21 cellular contexts compared by ENCODE assay signal in genomic region chr6:145139451-145139850, GRCh38.
DNase-seq lines count a peak whose midpoint lies in the region; ATAC-seq, FAIRE-seq and TF ChIP-seq lines count a peak whose summit lies in the region.
"Had no signal": no experiment of that assay in that cellular context is flagged by ENCODE, and none has a peak within 500 bp of the region (broad histone marks: within the 10 kb centered on the region; RNA-seq: fewer than 3 reads in every experiment).

No MANE protein-coding gene starts in this region.

- no peaks in the 10 kb centered on the region for H4K20me1 ChIP-seq in fibroblast of lung (ENCODE audit: control insufficient read depth, extremely low read depth, insufficient read depth, low read length)

- H3K27ac ChIP-seq in fibroblast of lung (ENCODE audit: insufficient read depth, low read length) (no peak overlapping the region), small intestine (ENCODE audit: low read depth in 1 of 2, low read length in 1 of 2) (no peak overlapping the region)
- H3K27ac ChIP-seq: A549, heart left ventricle, SJSA1, vagina had no signal

- H3K4me3 ChIP-seq in fibroblast of lung (replicated peaks in 1 of 4; ENCODE audit: control extremely low read depth in 1 of 4, insufficient read depth in 1 of 4, low read depth in 3 of 4, low read length in 4 of 4), result no peak overlapping the region
- H3K4me3 ChIP-seq in small intestine (ENCODE audit: low read depth in 1 of 2, low read length in 2 of 2), result no peak overlapping the region
- H3K4me3 ChIP-seq: A549, HAP-1, heart left ventricle, K562, SJSA1, vagina had no signal

- H3K27me3 ChIP-seq in fibroblast of lung (ENCODE audit: control insufficient read depth, insufficient read depth, low read length) (no peaks in the 10 kb centered on the region), small intestine (ENCODE audit: control insufficient read depth in 2 of 2, insufficient read depth in 2 of 2, low read length in 2 of 2) (peaks cover 0 to 4% of the 10 kb centered on the region in 2 donors)
- H3K27me3 ChIP-seq: heart left ventricle, SJSA1, vagina had no signal

- H3K4me1 ChIP-seq in fibroblast of lung (ENCODE audit: control insufficient read depth, extremely low read depth, insufficient read depth, low read length), result no peaks in the 10 kb centered on the region
- H3K4me1 ChIP-seq in small intestine (ENCODE audit: control insufficient read depth in 2 of 2, insufficient read depth in 1 of 2, low read depth in 1 of 2, low read length in 1 of 2), result no peaks in the 10 kb centered on the region
- H3K4me1 ChIP-seq: A549, HAP-1, heart left ventricle, SJSA1, vagina had no signal

- no peak for ATAC-seq in GM18519 (IDR thresholded peaks at IDR 0.05; ENCODE audit: low FRiP score, unreplicated experiment)
- ATAC-seq in HG03280 (IDR thresholded peaks at IDR 0.05; ENCODE audit: unreplicated experiment), result no peak
- ATAC-seq: A549; activated T-cell treated with anti-CD3 and anti-CD28 coated beads, Interleukin-2, amount 50 U/mL, for 72 hours; heart left ventricle; K562; left ventricle myocardium superior had no signal

- H3K9me3 ChIP-seq in fibroblast of lung (ENCODE audit: control insufficient read depth, insufficient read depth, low read depth, low read length), result no peaks in the 10 kb centered on the region
- no peaks in the 10 kb centered on the region for H3K9me3 ChIP-seq in small intestine (ENCODE audit: control insufficient read depth, low read depth)
- H3K9me3 ChIP-seq: A549, HAP-1, heart left ventricle, SJSA1, vagina had no signal

- H3K36me3 ChIP-seq in fibroblast of lung (ENCODE audit: control insufficient read depth, insufficient read depth, low read length), result no peaks in the 10 kb centered on the region
- H3K36me3 ChIP-seq in small intestine (ENCODE audit: control insufficient read depth in 2 of 2, insufficient read depth in 2 of 2, low read length in 2 of 2), result no peaks in the 10 kb centered on the region
- H3K36me3 ChIP-seq: HAP-1, heart left ventricle, SJSA1, vagina had no signal

- TF ChIP-seq CTCF in fibroblast of lung (conservative IDR thresholded peaks at IDR 0.05 in 1 of 2, IDR thresholded peaks at IDR 0.05 in 1 of 2; ENCODE audit: low read depth in 1 of 2, low read length in 2 of 2), result no peak

- DNase-seq in SIG-M5 treated with dmso at 0.1 percent for 504 hours (lab: John Stamatoyannopoulos, UW; ENCODE audit: unreplicated experiment) (peak; percentile 3), SIG-M5 (lab: John Stamatoyannopoulos, UW) (no peak), NCI-H69 (lab: John Stamatoyannopoulos, UW) (peak; percentile 79), fibroblast of lung (ENCODE audit: low read depth in 2 of 2) (peak; percentile 5 to 91), small intestine (peak; percentile 13), SW 1271 (lab: John Stamatoyannopoulos, UW) (no peak)
- DNase-seq: activated CD4-positive, CD25-positive, alpha-beta regulatory T cell treated with anti-CD3 and anti-CD28 coated beads, Interleukin-2, amount 50 U/mL, for 72 hours; activated T-cell treated with anti-CD3 and anti-CD28 coated beads, Interleukin-2, amount 50 U/mL, for 72 hours; aorta; DMS 273 treated with DMSO at 0.1 percent for 48 hours; effector CD8-positive, alpha-beta T cell; heart left ventricle; left ventricle myocardium superior; NCI-H446 treated with DMSO at 0.1 percent for 48 hours had no signal

- H3K9ac ChIP-seq in fibroblast of lung (ENCODE audit: insufficient read depth, low read length), result no peak overlapping the region

- no peak overlapping the region for H3K4me2 ChIP-seq in fibroblast of lung (ENCODE audit: extremely low read depth, insufficient read depth, low read length)
- H3K4me2 ChIP-seq: A549 had no signal

- no peak for FAIRE-seq in small intestine (lab: Jason Lieb, UNC)
- FAIRE-seq: A549, K562 had no signal

- no peaks in the 10 kb centered on the region for H3K79me2 ChIP-seq in fibroblast of lung (ENCODE audit: control insufficient read depth, insufficient read depth, low read length)

- 21 to 54% (median 44%) methylated on average over 5 of the region's 5 CpGs for WGBS in small intestine, 3 donors

- H2AFZ ChIP-seq in fibroblast of lung (ENCODE audit: low read length), result no peak overlapping the region

Comparison
In these comparisons a context has a peak if more than half of its experiments do, and no peak if none do; other contexts are left out.
1. DNase-seq: peak in SIG-M5 treated with dmso at 0.1 percent for 504 hours (single experiment), NCI-H69 (single experiment), fibroblast of lung (2 of 2) and small intestine (single experiment); none in SIG-M5 (single experiment) and SW 1271 (0 of 2).